ENCODE assay signal across 1 cellular context in genomic region chr13:29850213-29850898, GRCh38.
TF ChIP-seq lines count a peak whose summit lies in the region.

A gene with protein sequence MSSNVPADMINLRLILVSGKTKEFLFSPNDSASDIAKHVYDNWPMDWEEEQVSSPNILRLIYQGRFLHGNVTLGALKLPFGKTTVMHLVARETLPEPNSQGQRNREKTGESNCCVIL (minus strand): TSS chr13:29850617. CDS start chr13:29849538, 1,079 bp downstream.

TF ChIP-seq in K562, 482 proteins besides CTCF, POLR2A, EP300 and RAD21 (continued from another document and continues in another):
- TF ChIP-seq ZNF699 (CRISPR knock-in tag; IDR thresholded peaks at IDR 0.05; ENCODE audit: insufficient replicate concordance): no peak
- TF ChIP-seq, protein P1, sequence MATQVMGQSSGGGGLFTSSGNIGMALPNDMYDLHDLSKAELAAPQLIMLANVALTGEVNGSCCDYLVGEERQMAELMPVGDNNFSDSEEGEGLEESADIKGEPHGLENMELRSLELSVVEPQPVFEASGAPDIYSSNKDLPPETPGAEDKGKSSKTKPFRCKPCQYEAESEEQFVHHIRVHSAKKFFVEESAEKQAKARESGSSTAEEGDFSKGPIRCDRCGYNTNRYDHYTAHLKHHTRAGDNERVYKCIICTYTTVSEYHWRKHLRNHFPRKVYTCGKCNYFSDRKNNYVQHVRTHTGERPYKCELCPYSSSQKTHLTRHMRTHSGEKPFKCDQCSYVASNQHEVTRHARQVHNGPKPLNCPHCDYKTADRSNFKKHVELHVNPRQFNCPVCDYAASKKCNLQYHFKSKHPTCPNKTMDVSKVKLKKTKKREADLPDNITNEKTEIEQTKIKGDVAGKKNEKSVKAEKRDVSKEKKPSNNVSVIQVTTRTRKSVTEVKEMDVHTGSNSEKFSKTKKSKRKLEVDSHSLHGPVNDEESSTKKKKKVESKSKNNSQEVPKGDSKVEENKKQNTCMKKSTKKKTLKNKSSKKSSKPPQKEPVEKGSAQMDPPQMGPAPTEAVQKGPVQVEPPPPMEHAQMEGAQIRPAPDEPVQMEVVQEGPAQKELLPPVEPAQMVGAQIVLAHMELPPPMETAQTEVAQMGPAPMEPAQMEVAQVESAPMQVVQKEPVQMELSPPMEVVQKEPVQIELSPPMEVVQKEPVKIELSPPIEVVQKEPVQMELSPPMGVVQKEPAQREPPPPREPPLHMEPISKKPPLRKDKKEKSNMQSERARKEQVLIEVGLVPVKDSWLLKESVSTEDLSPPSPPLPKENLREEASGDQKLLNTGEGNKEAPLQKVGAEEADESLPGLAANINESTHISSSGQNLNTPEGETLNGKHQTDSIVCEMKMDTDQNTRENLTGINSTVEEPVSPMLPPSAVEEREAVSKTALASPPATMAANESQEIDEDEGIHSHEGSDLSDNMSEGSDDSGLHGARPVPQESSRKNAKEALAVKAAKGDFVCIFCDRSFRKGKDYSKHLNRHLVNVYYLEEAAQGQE (CRISPR knock-in tag; IDR thresholded peaks at IDR 0.05; ENCODE audit: low read depth): no peak
- no peak for TF ChIP-seq MCM7 (IDR thresholded peaks at IDR 0.05)
- TF ChIP-seq KAT2B (IDR thresholded peaks at IDR 0.05; ENCODE audit: low read depth, low read length): no peak
- no peak for TF ChIP-seq U2AF1 (optimal IDR thresholded peaks at IDR 0.05; ENCODE audit: low read depth, low read length)
- TF ChIP-seq HDAC3 (IDR thresholded peaks at IDR 0.05; ENCODE audit: borderline replicate concordance, partially characterized antibody): no peak
- peak; percentile 72 for TF ChIP-seq SUPT5H (IDR thresholded peaks at IDR 0.05)
- TF ChIP-seq DPF2 (IDR thresholded peaks at IDR 0.05): no peak
- TF ChIP-seq CBX2 (IDR thresholded peaks at IDR 0.05; ENCODE audit: insufficient read depth, low read length, poor library complexity, severe bottlenecking): no peak
- TF ChIP-seq, protein P2, sequence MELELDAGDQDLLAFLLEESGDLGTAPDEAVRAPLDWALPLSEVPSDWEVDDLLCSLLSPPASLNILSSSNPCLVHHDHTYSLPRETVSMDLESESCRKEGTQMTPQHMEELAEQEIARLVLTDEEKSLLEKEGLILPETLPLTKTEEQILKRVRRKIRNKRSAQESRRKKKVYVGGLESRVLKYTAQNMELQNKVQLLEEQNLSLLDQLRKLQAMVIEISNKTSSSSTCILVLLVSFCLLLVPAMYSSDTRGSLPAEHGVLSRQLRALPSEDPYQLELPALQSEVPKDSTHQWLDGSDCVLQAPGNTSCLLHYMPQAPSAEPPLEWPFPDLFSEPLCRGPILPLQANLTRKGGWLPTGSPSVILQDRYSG (tag; conservative IDR thresholded peaks at IDR 0.05; ENCODE audit: low read depth): no peak
- no peak; the same call in 1 of the 2 replicates for TF ChIP-seq ZNF766 (CRISPR knock-in tag; conservative IDR thresholded peaks at IDR 0.05)
- no peak for TF ChIP-seq ARID2 (IDR thresholded peaks at IDR 0.05)
- peak; percentile 88 for TF ChIP-seq EGR1 (conservative IDR thresholded peaks at IDR 0.05)
- no peak for TF ChIP-seq BRD9 (IDR thresholded peaks at IDR 0.05; ENCODE audit: low read depth, partially characterized antibody)
- TF ChIP-seq ZNF780A (CRISPR knock-in tag; IDR thresholded peaks at IDR 0.05): no peak
- 0 out of 2 replicates have a peak, but pooled peaks have one; percentile 3 for TF ChIP-seq ZBTB7A (IDR thresholded peaks at IDR 0.05; ENCODE audit: borderline replicate concordance, control insufficient read depth, low read depth, low read length)
- TF ChIP-seq PURB (CRISPR knock-in tag; IDR thresholded peaks at IDR 0.05; ENCODE audit: low read depth): no peak
- TF ChIP-seq, protein P3, sequence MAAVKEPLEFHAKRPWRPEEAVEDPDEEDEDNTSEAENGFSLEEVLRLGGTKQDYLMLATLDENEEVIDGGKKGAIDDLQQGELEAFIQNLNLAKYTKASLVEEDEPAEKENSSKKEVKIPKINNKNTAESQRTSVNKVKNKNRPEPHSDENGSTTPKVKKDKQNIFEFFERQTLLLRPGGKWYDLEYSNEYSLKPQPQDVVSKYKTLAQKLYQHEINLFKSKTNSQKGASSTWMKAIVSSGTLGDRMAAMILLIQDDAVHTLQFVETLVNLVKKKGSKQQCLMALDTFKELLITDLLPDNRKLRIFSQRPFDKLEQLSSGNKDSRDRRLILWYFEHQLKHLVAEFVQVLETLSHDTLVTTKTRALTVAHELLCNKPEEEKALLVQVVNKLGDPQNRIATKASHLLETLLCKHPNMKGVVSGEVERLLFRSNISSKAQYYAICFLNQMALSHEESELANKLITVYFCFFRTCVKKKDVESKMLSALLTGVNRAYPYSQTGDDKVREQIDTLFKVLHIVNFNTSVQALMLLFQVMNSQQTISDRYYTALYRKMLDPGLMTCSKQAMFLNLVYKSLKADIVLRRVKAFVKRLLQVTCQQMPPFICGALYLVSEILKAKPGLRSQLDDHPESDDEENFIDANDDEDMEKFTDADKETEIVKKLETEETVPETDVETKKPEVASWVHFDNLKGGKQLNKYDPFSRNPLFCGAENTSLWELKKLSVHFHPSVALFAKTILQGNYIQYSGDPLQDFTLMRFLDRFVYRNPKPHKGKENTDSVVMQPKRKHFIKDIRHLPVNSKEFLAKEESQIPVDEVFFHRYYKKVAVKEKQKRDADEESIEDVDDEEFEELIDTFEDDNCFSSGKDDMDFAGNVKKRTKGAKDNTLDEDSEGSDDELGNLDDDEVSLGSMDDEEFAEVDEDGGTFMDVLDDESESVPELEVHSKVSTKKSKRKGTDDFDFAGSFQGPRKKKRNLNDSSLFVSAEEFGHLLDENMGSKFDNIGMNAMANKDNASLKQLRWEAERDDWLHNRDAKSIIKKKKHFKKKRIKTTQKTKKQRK (IDR thresholded peaks at IDR 0.05; ENCODE audit: borderline replicate concordance, low read depth, low read length): no peak
- TF ChIP-seq CTBP1 (IDR thresholded peaks at IDR 0.05; ENCODE audit: borderline replicate concordance): peak; percentile 74
- no peak for TF ChIP-seq ZBTB26 (CRISPR knock-in tag; IDR thresholded peaks at IDR 0.05)
- TF ChIP-seq STAT5A (IDR thresholded peaks at IDR 0.05; ENCODE audit: borderline replicate concordance, low read length): no peak
- TF ChIP-seq ADNP (tag; IDR thresholded peaks at IDR 0.05): no peak
- TF ChIP-seq ELK1 (CRISPR knock-in tag; IDR thresholded peaks at IDR 0.05): no peak
- no peak for TF ChIP-seq MAX (CRISPR knock-in tag; IDR thresholded peaks at IDR 0.05)
- no peak for TF ChIP-seq NBN (IDR thresholded peaks at IDR 0.05; ENCODE audit: low read depth)
- no peak for TF ChIP-seq GTF2E2 (tag; IDR thresholded peaks at IDR 0.05)
- TF ChIP-seq ZNF3 (CRISPR knock-in tag; IDR thresholded peaks at IDR 0.05): no peak
- TF ChIP-seq E4F1 (CRISPR knock-in tag; IDR thresholded peaks at IDR 0.05; ENCODE audit: borderline replicate concordance): no peak
- no peak for TF ChIP-seq E2F6 (IDR thresholded peaks at IDR 0.05; ENCODE audit: borderline replicate concordance in 1 of 2, extremely low read depth in 1 of 2, insufficient read depth in 1 of 2, insufficient read length in 1 of 2, low read depth in 1 of 2, low read length in 1 of 2, poor library complexity in 1 of 2, severe bottlenecking in 1 of 2)
- TF ChIP-seq, protein P4, sequence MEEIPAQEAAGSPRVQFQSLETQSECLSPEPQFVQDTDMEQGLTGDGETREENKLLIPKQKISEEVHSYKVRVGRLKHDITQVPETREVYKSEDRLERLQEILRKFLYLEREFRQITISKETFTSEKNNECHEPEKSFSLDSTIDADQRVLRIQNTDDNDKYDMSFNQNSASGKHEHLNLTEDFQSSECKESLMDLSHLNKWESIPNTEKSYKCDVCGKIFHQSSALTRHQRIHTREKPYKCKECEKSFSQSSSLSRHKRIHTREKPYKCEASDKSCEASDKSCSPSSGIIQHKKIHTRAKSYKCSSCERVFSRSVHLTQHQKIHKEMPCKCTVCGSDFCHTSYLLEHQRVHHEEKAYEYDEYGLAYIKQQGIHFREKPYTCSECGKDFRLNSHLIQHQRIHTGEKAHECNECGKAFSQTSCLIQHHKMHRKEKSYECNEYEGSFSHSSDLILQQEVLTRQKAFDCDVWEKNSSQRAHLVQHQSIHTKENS (CRISPR knock-in tag; IDR thresholded peaks at IDR 0.05): no peak
- no peak for TF ChIP-seq ZNF75A (CRISPR knock-in tag; IDR thresholded peaks at IDR 0.05)
- no peak for TF ChIP-seq ZNF830 (CRISPR knock-in tag; IDR thresholded peaks at IDR 0.05)
- TF ChIP-seq ZNF584 (CRISPR knock-in tag; IDR thresholded peaks at IDR 0.05; ENCODE audit: low read depth): no peak
- no peak for TF ChIP-seq ETV5 (CRISPR knock-in tag; IDR thresholded peaks at IDR 0.05; ENCODE audit: low read depth)
- TF ChIP-seq ZNF217 (CRISPR knock-in tag; IDR thresholded peaks at IDR 0.05): no peak
- TF ChIP-seq ZNF592 (IDR thresholded peaks at IDR 0.05): no peak
- no peak for TF ChIP-seq POLR2AphosphoS2 (IDR thresholded peaks at IDR 0.05; ENCODE audit: low read length)
- no peak for TF ChIP-seq SMAD3 (CRISPR knock-in tag; conservative IDR thresholded peaks at IDR 0.05)
- peak; percentile 90 for TF ChIP-seq MTA1 (IDR thresholded peaks at IDR 0.05; ENCODE audit: borderline replicate concordance)
- no peak for TF ChIP-seq MAFK (IDR thresholded peaks at IDR 0.05; ENCODE audit: low read length)
- no peak for TF ChIP-seq ZKSCAN1 (IDR thresholded peaks at IDR 0.05; ENCODE audit: low read depth, low read length)
- no peak for TF ChIP-seq CHD4 (IDR thresholded peaks at IDR 0.05; ENCODE audit: insufficient read depth, insufficient replicate concordance, low read depth, low read length, poor library complexity, severe bottlenecking)
